12 cellular contexts compared by ENCODE assay signal in the genomic region with DNA sequence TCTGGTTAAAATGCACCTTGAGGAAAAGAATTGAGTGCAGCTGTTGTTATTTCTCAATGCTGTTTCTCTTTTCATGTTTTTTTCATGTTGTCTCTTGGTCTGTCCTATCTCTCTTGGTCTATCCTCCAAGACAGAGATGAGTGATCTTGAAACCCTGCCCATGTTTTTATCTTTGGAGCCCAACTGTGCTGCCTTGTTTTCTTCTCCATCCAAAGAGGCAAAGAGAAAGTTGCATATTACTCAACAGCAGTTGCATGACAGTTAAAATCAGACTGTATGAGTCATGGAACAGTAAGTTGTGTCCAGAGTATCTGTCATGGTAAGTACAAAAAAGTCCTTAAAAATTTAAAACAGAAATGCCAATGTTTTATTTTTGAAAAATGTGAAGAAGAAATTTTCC. TPM values are rescaled to one million over a fixed set of nuclear protein-coding genes. Genes with fewer than 3 reads are reported as not detected.
DNase-seq lines count a peak whose midpoint lies in the region; ATAC-seq and TF ChIP-seq lines count a peak whose summit lies in the region.
"Had no signal": no experiment of that assay in that cellular context is flagged by ENCODE, and none has a peak within 500 bp of the region (broad histone marks: within the 10 kb centered on the region; RNA-seq: fewer than 3 reads in every experiment).

No MANE protein-coding gene starts in this region.

- H3K4me1 ChIP-seq in GM23338 (ENCODE audit: insufficient read depth) (no peaks in the 10 kb centered on the region), esophagus squamous epithelium (no peaks in the 10 kb centered on the region), prostate gland (replicated peaks) (no peaks in the 10 kb centered on the region)
- H3K4me1 ChIP-seq: SJSA1 had no signal

- intact Hi-C loops in esophagus squamous epithelium (cut with DNase I) (no loop called here), prostate gland (cut with DNase I) (no loop called here)

- no peaks in the 10 kb centered on the region for H3K27me3 Mint-ChIP-seq in GM23338 (ENCODE audit: insufficient read depth, low read depth, poor library complexity)

- DNase-seq in AG08395 (ENCODE audit: low spot score) (peak; percentile 79), M059J (ENCODE audit: low read depth) (peak; percentile 85), fibroblast of gingiva (ENCODE audit: low read depth) (peak; percentile 57), GM23338 (ENCODE audit: low spot score) (no peak), esophagus squamous epithelium (lab: John Stamatoyannopoulos, UW) (no peak), prostate gland (ENCODE audit: low spot score) (no peak), NCI-H187 (lab: John Stamatoyannopoulos, UW) (no peak)
- DNase-seq: caudate nucleus, DND-41, midbrain had no signal

- no peak overlapping the region for H3K4me2 ChIP-seq in GM23338

- no peaks in the 10 kb centered on the region for H3F3A ChIP-seq in GM23338 (replicated peaks; ENCODE audit: low read depth)

- H3K36me3 ChIP-seq in GM23338 (ENCODE audit: insufficient read depth) (no peaks in the 10 kb centered on the region), esophagus squamous epithelium (no peaks in the 10 kb centered on the region), prostate gland (no peaks in the 10 kb centered on the region)
- H3K36me3 ChIP-seq: SJSA1 had no signal

- no peak overlapping the region for H3K4me3 Mint-ChIP-seq in GM23338

- no peaks in the 10 kb centered on the region for H3K4me1 Mint-ChIP-seq in GM23338

- H3K9me3 Mint-ChIP-seq in GM23338 = no peaks in the 10 kb centered on the region

- ATAC-seq in GM19463 (IDR thresholded peaks at IDR 0.05; ENCODE audit: unreplicated experiment) (peak; percentile 62), GM23338 (no peak)

- H3K27ac ChIP-seq in GM23338 (ENCODE audit: low read depth) (no peak overlapping the region), esophagus squamous epithelium (no peak overlapping the region), prostate gland (no peak overlapping the region)
- H3K27ac ChIP-seq: SJSA1 had no signal

- TF ChIP-seq POLR2A in esophagus squamous epithelium (IDR thresholded peaks at IDR 0.05) = no peak
- TF ChIP-seq POLR2A in prostate gland (IDR thresholded peaks at IDR 0.05) = no peak

- H3K27ac Mint-ChIP-seq in GM23338 = no peak overlapping the region

- H4K20me1 ChIP-seq in GM23338 (replicated peaks; ENCODE audit: insufficient read depth) = no peaks in the 10 kb centered on the region

- no peaks in the 10 kb centered on the region for H3K27me3 ChIP-seq in GM23338 (ENCODE audit: insufficient read depth)
- H3K27me3 ChIP-seq in esophagus squamous epithelium = no peaks in the 10 kb centered on the region
- no peaks in the 10 kb centered on the region for H3K27me3 ChIP-seq in prostate gland (replicated peaks; ENCODE audit: insufficient read depth)
- H3K27me3 ChIP-seq: SJSA1 had no signal

- 0 out of 2 replicates have a peak, but pooled peaks cover 5% of the 10 kb centered on the region for H3K9me2 ChIP-seq in GM23338 (ENCODE audit: insufficient read depth)

- H3K9me3 ChIP-seq in esophagus squamous epithelium (no peaks in the 10 kb centered on the region), prostate gland (no peaks in the 10 kb centered on the region)
- H3K9me3 ChIP-seq: SJSA1 had no signal

- H2AFZ ChIP-seq in GM23338 = no peak overlapping the region

- H3K4me3 ChIP-seq in GM23338 (no peak overlapping the region), esophagus squamous epithelium (no peak overlapping the region), prostate gland (no peak overlapping the region)
- H3K4me3 ChIP-seq: SJSA1 had no signal

- no peaks in the 10 kb centered on the region for H3K79me2 ChIP-seq in GM23338 (replicated peaks; ENCODE audit: insufficient read depth)

- H3K36me3 Mint-ChIP-seq in GM23338 (ENCODE audit: low read depth) = no peaks in the 10 kb centered on the region

- TF ChIP-seq CTCF in GM23338 (conservative IDR thresholded peaks at IDR 0.05; ENCODE audit: low read depth in 2 of 2) (no peak), esophagus squamous epithelium (IDR thresholded peaks at IDR 0.05) (no peak), prostate gland (IDR thresholded peaks at IDR 0.05) (no peak)

TF ChIP-seq in GM23338, 12 proteins besides CTCF, POLR2A, EP300 and RAD21 (continues in another document):
- TF ChIP-seq, protein P1, sequence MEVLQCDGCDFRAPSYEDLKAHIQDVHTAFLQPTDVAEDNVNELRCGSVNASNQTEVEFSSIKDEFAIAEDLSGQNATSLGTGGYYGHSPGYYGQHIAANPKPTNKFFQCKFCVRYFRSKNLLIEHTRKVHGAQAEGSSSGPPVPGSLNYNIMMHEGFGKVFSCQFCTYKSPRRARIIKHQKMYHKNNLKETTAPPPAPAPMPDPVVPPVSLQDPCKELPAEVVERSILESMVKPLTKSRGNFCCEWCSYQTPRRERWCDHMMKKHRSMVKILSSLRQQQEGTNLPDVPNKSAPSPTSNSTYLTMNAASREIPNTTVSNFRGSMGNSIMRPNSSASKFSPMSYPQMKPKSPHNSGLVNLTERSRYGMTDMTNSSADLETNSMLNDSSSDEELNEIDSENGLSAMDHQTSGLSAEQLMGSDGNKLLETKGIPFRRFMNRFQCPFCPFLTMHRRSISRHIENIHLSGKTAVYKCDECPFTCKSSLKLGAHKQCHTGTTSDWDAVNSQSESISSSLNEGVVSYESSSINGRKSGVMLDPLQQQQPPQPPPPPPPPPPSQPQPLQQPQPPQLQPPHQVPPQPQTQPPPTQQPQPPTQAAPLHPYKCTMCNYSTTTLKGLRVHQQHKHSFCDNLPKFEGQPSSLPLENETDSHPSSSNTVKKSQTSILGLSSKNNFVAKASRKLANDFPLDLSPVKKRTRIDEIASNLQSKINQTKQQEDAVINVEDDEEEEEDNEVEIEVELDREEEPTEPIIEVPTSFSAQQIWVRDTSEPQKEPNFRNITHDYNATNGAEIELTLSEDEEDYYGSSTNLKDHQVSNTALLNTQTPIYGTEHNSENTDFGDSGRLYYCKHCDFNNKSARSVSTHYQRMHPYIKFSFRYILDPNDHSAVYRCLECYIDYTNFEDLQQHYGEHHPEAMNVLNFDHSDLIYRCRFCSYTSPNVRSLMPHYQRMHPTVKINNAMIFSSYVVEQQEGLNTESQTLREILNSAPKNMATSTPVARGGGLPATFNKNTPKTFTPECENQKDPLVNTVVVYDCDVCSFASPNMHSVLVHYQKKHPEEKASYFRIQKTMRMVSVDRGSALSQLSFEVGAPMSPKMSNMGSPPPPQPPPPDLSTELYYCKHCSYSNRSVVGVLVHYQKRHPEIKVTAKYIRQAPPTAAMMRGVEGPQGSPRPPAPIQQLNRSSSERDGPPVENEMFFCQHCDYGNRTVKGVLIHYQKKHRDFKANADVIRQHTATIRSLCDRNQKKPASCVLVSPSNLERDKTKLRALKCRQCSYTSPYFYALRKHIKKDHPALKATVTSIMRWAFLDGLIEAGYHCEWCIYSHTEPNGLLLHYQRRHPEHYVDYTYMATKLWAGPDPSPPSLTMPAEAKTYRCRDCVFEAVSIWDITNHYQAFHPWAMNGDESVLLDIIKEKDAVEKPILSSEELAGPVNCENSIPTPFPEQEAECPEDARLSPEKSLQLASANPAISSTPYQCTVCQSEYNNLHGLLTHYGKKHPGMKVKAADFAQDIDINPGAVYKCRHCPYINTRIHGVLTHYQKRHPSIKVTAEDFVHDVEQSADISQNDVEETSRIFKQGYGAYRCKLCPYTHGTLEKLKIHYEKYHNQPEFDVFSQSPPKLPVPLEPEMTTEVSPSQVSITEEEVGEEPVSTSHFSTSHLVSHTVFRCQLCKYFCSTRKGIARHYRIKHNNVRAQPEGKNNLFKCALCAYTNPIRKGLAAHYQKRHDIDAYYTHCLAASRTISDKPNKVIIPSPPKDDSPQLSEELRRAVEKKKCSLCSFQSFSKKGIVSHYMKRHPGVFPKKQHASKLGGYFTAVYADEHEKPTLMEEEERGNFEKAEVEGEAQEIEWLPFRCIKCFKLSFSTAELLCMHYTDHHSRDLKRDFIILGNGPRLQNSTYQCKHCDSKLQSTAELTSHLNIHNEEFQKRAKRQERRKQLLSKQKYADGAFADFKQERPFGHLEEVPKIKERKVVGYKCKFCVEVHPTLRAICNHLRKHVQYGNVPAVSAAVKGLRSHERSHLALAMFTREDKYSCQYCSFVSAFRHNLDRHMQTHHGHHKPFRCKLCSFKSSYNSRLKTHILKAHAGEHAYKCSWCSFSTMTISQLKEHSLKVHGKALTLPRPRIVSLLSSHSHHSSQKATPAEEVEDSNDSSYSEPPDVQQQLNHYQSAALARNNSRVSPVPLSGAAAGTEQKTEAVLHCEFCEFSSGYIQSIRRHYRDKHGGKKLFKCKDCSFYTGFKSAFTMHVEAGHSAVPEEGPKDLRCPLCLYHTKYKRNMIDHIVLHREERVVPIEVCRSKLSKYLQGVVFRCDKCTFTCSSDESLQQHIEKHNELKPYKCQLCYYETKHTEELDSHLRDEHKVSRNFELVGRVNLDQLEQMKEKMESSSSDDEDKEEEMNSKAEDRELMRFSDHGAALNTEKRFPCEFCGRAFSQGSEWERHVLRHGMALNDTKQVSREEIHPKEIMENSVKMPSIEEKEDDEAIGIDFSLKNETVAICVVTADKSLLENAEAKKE (CRISPR knock-in tag; IDR thresholded peaks at IDR 0.05) = no peak
- TF ChIP-seq, protein P2, sequence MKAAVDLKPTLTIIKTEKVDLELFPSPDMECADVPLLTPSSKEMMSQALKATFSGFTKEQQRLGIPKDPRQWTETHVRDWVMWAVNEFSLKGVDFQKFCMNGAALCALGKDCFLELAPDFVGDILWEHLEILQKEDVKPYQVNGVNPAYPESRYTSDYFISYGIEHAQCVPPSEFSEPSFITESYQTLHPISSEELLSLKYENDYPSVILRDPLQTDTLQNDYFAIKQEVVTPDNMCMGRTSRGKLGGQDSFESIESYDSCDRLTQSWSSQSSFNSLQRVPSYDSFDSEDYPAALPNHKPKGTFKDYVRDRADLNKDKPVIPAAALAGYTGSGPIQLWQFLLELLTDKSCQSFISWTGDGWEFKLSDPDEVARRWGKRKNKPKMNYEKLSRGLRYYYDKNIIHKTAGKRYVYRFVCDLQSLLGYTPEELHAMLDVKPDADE (IDR thresholded peaks at IDR 0.05) = no peak
- no peak for TF ChIP-seq CREB1 (CRISPR knock-in tag; IDR thresholded peaks at IDR 0.05; ENCODE audit: low read depth)
- no peak for TF ChIP-seq EZH2 (IDR thresholded peaks at IDR 0.05; ENCODE audit: low read depth, unreplicated experiment)

RNA-seq across cellular contexts. Expression of a gene that starts 26.2 kb away (rescaled TPM):
- 0.07 TPM in 1 of 2 replicates, not detected in the other for total RNA-seq in M059J (2014; rRNA removed; shearing (Covaris generic))
- total RNA-seq in GM23338 (2014; rRNA removed; shearing (Covaris generic)) = 0.17 TPM in 1 of 2 replicates, not detected in the other
- polyA plus RNA-seq in GM23338 (2016; fragmentation: Nextera tagmentation; extraction: Ambion mirVana) = 0.17 and 0.19 TPM in 2 replicates
- total RNA-seq in esophagus squamous epithelium (1 to 10 TPM in 3 of 4 donors, under 1 TPM in 1; 0.97 to 9.3 (median 4.4) TPM), prostate gland (10 to 100 TPM; 32.0 to 58.6 TPM)

Comparison
In these comparisons a context has a peak if more than half of its experiments do, and no peak if none do; other contexts are left out.
1. DNase-seq: peak in AG08395 (single experiment), M059J (single experiment) and fibroblast of gingiva (single experiment); none in GM23338 (single experiment), esophagus squamous epithelium (single experiment), prostate gland (single experiment) and NCI-H187 (0 of 2).